8 cellular contexts compared by ENCODE assay signal in genomic region chr4:39976141-39976944, GRCh38. TPM values are rescaled to one million over a fixed set of nuclear protein-coding genes. Genes with fewer than 3 reads are reported as not detected.
DNase-seq lines count a peak whose midpoint lies in the region; ATAC-seq and TF ChIP-seq lines count a peak whose summit lies in the region.

No MANE protein-coding gene starts in this region.

- H3K4me1 ChIP-seq in GM23338 (ENCODE audit: insufficient read depth) (0 out of 2 replicates have a peak, but pooled peaks cover 7% of the 10 kb centered on the region), Loucy (ENCODE audit: insufficient read depth, low read length, poor library complexity, severe bottlenecking) (peaks cover 23% of the 10 kb centered on the region), RWPE2 (ENCODE audit: insufficient read depth, poor library complexity, severe bottlenecking) (peaks cover 10% of the 10 kb centered on the region)

- H3K27me3 Mint-ChIP-seq in Calu3 (ENCODE audit: unreplicated experiment) (no peaks in the 10 kb centered on the region), GM23338 (ENCODE audit: insufficient read depth, low read depth, poor library complexity) (peaks cover 11% of the 10 kb centered on the region), nephron progenitor cell (ENCODE audit: low read depth, poor library complexity) (no peaks in the 10 kb centered on the region)

- peaks cover 9% of the 10 kb centered on the region for H3K4me1 Mint-ChIP-seq in Calu3 (ENCODE audit: low read depth, unreplicated experiment)
- H3K4me1 Mint-ChIP-seq in GM23338 = peaks cover 14% of the 10 kb centered on the region
- H3K4me1 Mint-ChIP-seq in nephron progenitor cell = peaks cover 27% of the 10 kb centered on the region

- peak overlapping the region; percentile 77 for H3K4me2 ChIP-seq in GM23338
- peak overlapping the region; percentile 83 for H3K4me2 ChIP-seq in Loucy (ENCODE audit: low read depth, low read length, poor library complexity, severe bottlenecking)

- H3K4me3 ChIP-seq in GM23338 (peak overlapping the region; percentile 93), Loucy (ENCODE audit: low read length, poor library complexity, severe bottlenecking) (peak overlapping the region; percentile 73), RWPE2 (ENCODE audit: severe bottlenecking) (peak overlapping the region; percentile 96), foreskin fibroblast (ENCODE audit: low read depth in 1 of 2, low read length in 2 of 2) (peak overlapping the region; percentile 66 to 77)

- no peaks in the 10 kb centered on the region for H3K27me3 ChIP-seq in GM23338 (ENCODE audit: insufficient read depth)
- peaks cover 8% of the 10 kb centered on the region for H3K27me3 ChIP-seq in Loucy (ENCODE audit: insufficient read depth, low read length, poor library complexity, severe bottlenecking)
- no peaks in the 10 kb centered on the region for H3K27me3 ChIP-seq in RWPE2 (ENCODE audit: insufficient read depth, poor library complexity, severe bottlenecking)

- H3K79me2 ChIP-seq in GM23338 (replicated peaks; ENCODE audit: insufficient read depth) (peaks cover 55% of the 10 kb centered on the region), Loucy (ENCODE audit: insufficient read depth, low read length) (peaks cover 59% of the 10 kb centered on the region)

- BruUV-seq in Calu3 (replicated peaks; lab: Mats Ljungman, UMichigan) = no TSS peak

- H3K27ac ChIP-seq in GM23338 (ENCODE audit: low read depth) = peak overlapping the region; percentile 64; the same call in 1 of the 2 replicates
- H3K27ac ChIP-seq in RWPE2 (ENCODE audit: poor library complexity, severe bottlenecking) = peak overlapping the region; percentile 81

- peak; percentile 68 for DNase-seq in Calu3
- DNase-seq in GM23338 (ENCODE audit: low spot score) = peak; percentile 95
- DNase-seq in RWPE2 (ENCODE audit: low spot score) = peak; percentile 58
- DNase-seq in activated gamma-delta T cell treated with anti-CD3 and anti-CD28 coated beads, Interleukin-2, amount 50 U/mL, for 16 hours (ENCODE audit: low read depth) = peak; percentile 52
- DNase-seq in foreskin fibroblast = peak; percentile 71 to 91
- peak; percentile 77 for DNase-seq in nephron progenitor cell
- DNase-seq in stimulated activated naive CD8-positive, alpha-beta T cell treated with anti-CD3 and anti-CD28 coated beads, Interleukin-15, Interleukin-2, amounts not matched to agents 100 U/mL and 50 U/mL, for 24 hours = peak; percentile 75

- H3K9me3 ChIP-seq in Loucy (ENCODE audit: insufficient read depth, low read depth, low read length) = no peaks in the 10 kb centered on the region
- H3K9me3 ChIP-seq in RWPE2 (ENCODE audit: severe bottlenecking) = no peaks in the 10 kb centered on the region

- H3K9me3 Mint-ChIP-seq in Calu3 (ENCODE audit: low read depth, unreplicated experiment) (no peaks in the 10 kb centered on the region), GM23338 (no peaks in the 10 kb centered on the region), nephron progenitor cell (peaks cover 14% of the 10 kb centered on the region)

- peak; percentile 76 for ATAC-seq in GM23338
- peak; percentile 67 for ATAC-seq in RWPE2 (ENCODE audit: low read depth)
- ATAC-seq in stimulated activated naive CD8-positive, alpha-beta T cell treated with anti-CD3 and anti-CD28 coated beads, Interleukin-15, Interleukin-2, amounts not matched to agents 100 U/mL and 50 U/mL, for 24 hours = peak; percentile 37

- H4K20me1 ChIP-seq in GM23338 (replicated peaks; ENCODE audit: insufficient read depth) (peaks cover 33% of the 10 kb centered on the region), Loucy (ENCODE audit: insufficient read depth, low read length, poor library complexity, severe bottlenecking) (peaks cover 49% of the 10 kb centered on the region)

- intact Hi-C loops in Calu3 (cut with micrococcal nuclease; ENCODE audit: unreplicated experiment) = loop anchor here (2.0 kb wide), 1 partner anchor 280 kb away; no protein-coding TSS in a partner anchor

- peak overlapping the region; percentile 98 for H3K9ac ChIP-seq in Loucy (ENCODE audit: low read depth, low read length, poor library complexity, severe bottlenecking)

- H3K36me3 ChIP-seq in GM23338 (ENCODE audit: insufficient read depth) = peaks cover 36% of the 10 kb centered on the region
- peaks cover 5% of the 10 kb centered on the region; the same call in 1 of the 2 replicates for H3K36me3 ChIP-seq in Loucy (ENCODE audit: insufficient read depth, low read length)
- peaks cover 49% of the 10 kb centered on the region for H3K36me3 ChIP-seq in RWPE2 (ENCODE audit: low read depth)

- peak; percentile 47 for TF ChIP-seq CTCF in Calu3 (IDR thresholded peaks at IDR 0.05; ENCODE audit: unreplicated experiment)
- TF ChIP-seq CTCF in GM23338 (conservative IDR thresholded peaks at IDR 0.05; ENCODE audit: low read depth in 2 of 2) = peak; percentile 77 to 86
- TF ChIP-seq CTCF in Loucy (conservative IDR thresholded peaks at IDR 0.05; ENCODE audit: low read length) = peak; percentile 78
- peak; percentile 94 for TF ChIP-seq CTCF in RWPE2 (IDR thresholded peaks at IDR 0.05; ENCODE audit: poor library complexity, severe bottlenecking)
- peak; percentile 84 for TF ChIP-seq CTCF in foreskin fibroblast (IDR thresholded peaks at IDR 0.05; ENCODE audit: low read depth, low read length)
- peak; percentile 88 for TF ChIP-seq CTCF in nephron progenitor cell (IDR thresholded peaks at IDR 0.05)

- H2AFZ ChIP-seq in GM23338 = peak overlapping the region; percentile 49; the same call in 1 of the 2 replicates
- H2AFZ ChIP-seq in Loucy (ENCODE audit: low read length) = peak overlapping the region; percentile 95

- CTCF ChIA-PET in Calu3 (lab: Charles Lee) = no interaction called here

- H3K27ac Mint-ChIP-seq in Calu3 (ENCODE audit: unreplicated experiment) (no peak overlapping the region), GM23338 (peak overlapping the region; percentile 65; the same call in 1 of the 2 replicates), nephron progenitor cell (peak overlapping the region; percentile 62)

- H3K36me3 Mint-ChIP-seq in Calu3 (ENCODE audit: insufficient read depth, unreplicated experiment) = peaks cover 29% of the 10 kb centered on the region
- peaks cover 35% of the 10 kb centered on the region for H3K36me3 Mint-ChIP-seq in GM23338 (ENCODE audit: low read depth)
- H3K36me3 Mint-ChIP-seq in nephron progenitor cell (ENCODE audit: low read depth) = peaks cover 43% of the 10 kb centered on the region

- H3K4me3 Mint-ChIP-seq in Calu3 (ENCODE audit: low read depth, unreplicated experiment) (peak overlapping the region; percentile 71), GM23338 (peak overlapping the region; percentile 87), nephron progenitor cell (peak overlapping the region; percentile 89)

- 0 out of 2 replicates have a peak, but pooled peaks cover 3% of the 10 kb centered on the region for H3F3A ChIP-seq in GM23338 (replicated peaks; ENCODE audit: low read depth)
- H3F3A ChIP-seq in Loucy (ENCODE audit: low read depth) = no peaks in the 10 kb centered on the region

- H3K9me2 ChIP-seq in GM23338 (ENCODE audit: insufficient read depth) = no peaks in the 10 kb centered on the region; the same call in 1 of the 2 replicates
- no peaks in the 10 kb centered on the region for H3K9me2 ChIP-seq in Loucy (replicated peaks; ENCODE audit: low read depth, low read length)

TF ChIP-seq in GM23338, 12 proteins besides CTCF, POLR2A, EP300 and RAD21 (continues in another document):
- TF ChIP-seq ZNF114 (CRISPR knock-in tag; IDR thresholded peaks at IDR 0.05) (no peak), STAT1 (IDR thresholded peaks at IDR 0.05; ENCODE audit: unreplicated experiment) (no peak), ETS1 (IDR thresholded peaks at IDR 0.05) (no peak), EZH2phosphoT487 (IDR thresholded peaks at IDR 0.05; ENCODE audit: unreplicated experiment) (no peak), ZNF331 (CRISPR knock-in tag; IDR thresholded peaks at IDR 0.05; ENCODE audit: low read depth) (no peak), JUNB (IDR thresholded peaks at IDR 0.05; ENCODE audit: unreplicated experiment) (no peak), NANOG (IDR thresholded peaks at IDR 0.05; ENCODE audit: borderline replicate concordance) (no peak), EZH2 (IDR thresholded peaks at IDR 0.05; ENCODE audit: low read depth, unreplicated experiment) (no peak), CREB1 (CRISPR knock-in tag; IDR thresholded peaks at IDR 0.05; ENCODE audit: low read depth) (no peak), POLR2AphosphoS5 (IDR thresholded peaks at IDR 0.05; ENCODE audit: low read depth) (no peak)

RNA-seq across cellular contexts. Expression of gene PDS5A, which starts 1.4 kb away (rescaled TPM):
- total RNA-seq in Calu3 (2022) = 42.6 and 49.1 TPM in 2 replicates
- 72.4 and 91.9 TPM in 2 replicates for total RNA-seq in GM23338 (2014; rRNA removed; shearing (Covaris generic))
- polyA plus RNA-seq in GM23338 (2016; fragmentation: Nextera tagmentation; extraction: Ambion mirVana) = 20.1 and 22.1 TPM in 2 replicates

Comparison
In these comparisons a context has a peak if more than half of its experiments do, and no peak if none do; other contexts are left out.
1. Peak in every context shown above with its lines: DNase-seq, ATAC-seq, H3K4me3 ChIP-seq and H3K27ac ChIP-seq.